ENCODE assay signal across 1 cellular context in the genomic region with DNA sequence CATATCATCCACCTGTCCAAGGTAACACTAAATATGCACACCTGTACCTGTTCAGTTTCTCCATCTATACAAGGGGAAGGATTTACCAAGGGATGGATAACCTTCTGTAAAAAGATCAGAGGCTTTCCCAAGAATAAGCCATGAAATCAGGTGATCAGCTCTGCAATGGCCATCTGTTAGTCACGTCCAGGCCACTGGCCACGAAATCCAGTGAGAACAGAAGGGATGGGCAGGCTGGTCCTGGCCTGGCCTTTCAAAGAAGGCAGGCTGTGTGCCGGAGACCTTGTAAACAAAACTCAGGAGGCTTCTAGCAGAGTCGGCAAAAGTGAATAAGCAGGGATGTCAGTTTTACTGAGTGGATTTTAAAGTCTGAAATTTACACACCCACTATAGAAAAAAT.
TF ChIP-seq lines count a peak whose summit lies in the region.

No MANE protein-coding gene starts in this region.

TF ChIP-seq in IMR-90, 13 proteins besides CTCF, POLR2A, EP300 and RAD21 (continued from another document):
- TF ChIP-seq, protein P1, sequence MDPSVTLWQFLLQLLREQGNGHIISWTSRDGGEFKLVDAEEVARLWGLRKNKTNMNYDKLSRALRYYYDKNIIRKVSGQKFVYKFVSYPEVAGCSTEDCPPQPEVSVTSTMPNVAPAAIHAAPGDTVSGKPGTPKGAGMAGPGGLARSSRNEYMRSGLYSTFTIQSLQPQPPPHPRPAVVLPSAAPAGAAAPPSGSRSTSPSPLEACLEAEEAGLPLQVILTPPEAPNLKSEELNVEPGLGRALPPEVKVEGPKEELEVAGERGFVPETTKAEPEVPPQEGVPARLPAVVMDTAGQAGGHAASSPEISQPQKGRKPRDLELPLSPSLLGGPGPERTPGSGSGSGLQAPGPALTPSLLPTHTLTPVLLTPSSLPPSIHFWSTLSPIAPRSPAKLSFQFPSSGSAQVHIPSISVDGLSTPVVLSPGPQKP (IDR thresholded peaks at IDR 0.05; ENCODE audit: borderline replicate concordance, low read depth, low read length) = no peak
- TF ChIP-seq CEBPB (IDR thresholded peaks at IDR 0.05; ENCODE audit: low read depth, low read length) = no peak
- TF ChIP-seq BHLHE40 (IDR thresholded peaks at IDR 0.05; ENCODE audit: low read depth, low read length) = no peak
- no peak for TF ChIP-seq SMC3 (IDR thresholded peaks at IDR 0.05; ENCODE audit: low read depth, low read length)
TF ChIP-seq in IMR-90: peak in this region for 0.
